ENCODE assay signal across 19 cellular contexts in genomic region chr2:46173636-46174253, GRCh38.
DNase-seq lines count a peak whose midpoint lies in the region; ATAC-seq, FAIRE-seq and TF ChIP-seq lines count a peak whose summit lies in the region.
"Had no signal": no experiment of that assay in that cellular context is flagged by ENCODE, and none has a peak within 500 bp of the region (broad histone marks: within the 10 kb centered on the region; RNA-seq: fewer than 3 reads in every experiment).

No MANE protein-coding gene starts in this region.

- intact Hi-C loops in kidney (cut with DNase I) = no loop called here

- H3K79me2 ChIP-seq in smooth muscle cell (ENCODE audit: low read depth) = no peaks in the 10 kb centered on the region

- H3K9me3 ChIP-seq in RWPE2 (ENCODE audit: severe bottlenecking) (no peaks in the 10 kb centered on the region), kidney (ENCODE audit: control insufficient read depth in 1 of 2, low read length in 2 of 2) (no peaks in the 10 kb centered on the region), smooth muscle cell (replicated peaks; ENCODE audit: low read depth) (no peaks in the 10 kb centered on the region), HAP-1 (no peaks in the 10 kb centered on the region)

- no peaks in the 10 kb centered on the region for H3K27me3 ChIP-seq in RWPE2 (ENCODE audit: insufficient read depth, poor library complexity, severe bottlenecking)
- H3K27me3 ChIP-seq in smooth muscle cell (ENCODE audit: low read depth) = no peaks in the 10 kb centered on the region
- no peaks in the 10 kb centered on the region for H3K27me3 ChIP-seq in HAP-1 (ENCODE audit: low read depth)

- DNase-seq in DMS53 (lab: John Stamatoyannopoulos, UW) (peak; percentile 51), RWPE2 (ENCODE audit: low spot score) (no peak), kidney (peak; percentile 36), smooth muscle cell (lab: John Stamatoyannopoulos, UW; ENCODE audit: unreplicated experiment) (no peak), DMS153 (lab: John Stamatoyannopoulos, UW) (no peak), HAP-1 (ENCODE audit: low spot score in 2 of 2) (no peak), NCI-H774 (lab: John Stamatoyannopoulos, UW) (no peak), DMS79 treated with DMSO at 0.1 percent for 48 hours (lab: John Stamatoyannopoulos, UW) (no peak)
- DNase-seq: COR-L47, DMS79, EL, KBM-7 had no signal

- H3K9ac ChIP-seq in kidney (ENCODE audit: low read length in 2 of 2) (no peak overlapping the region), smooth muscle cell (ENCODE audit: low read depth) (no peak overlapping the region)

- H3K36me3 ChIP-seq in RWPE2 (ENCODE audit: low read depth) = no peaks in the 10 kb centered on the region
- no peaks in the 10 kb centered on the region for H3K36me3 ChIP-seq in kidney (ENCODE audit: control insufficient read depth in 1 of 2, insufficient read depth in 2 of 2, low read length in 2 of 2)
- H3K36me3 ChIP-seq in smooth muscle cell (ENCODE audit: low read depth) = no peaks in the 10 kb centered on the region
- no peaks in the 10 kb centered on the region for H3K36me3 ChIP-seq in HAP-1 (replicated peaks)

- ATAC-seq in RWPE2 (ENCODE audit: low read depth) = no peak
- ATAC-seq: CD8-positive, alpha-beta T cell; HCT116 had no signal

- no peak overlapping the region for H3K4me2 ChIP-seq in smooth muscle cell

- in situ Hi-C loops in HAP-1 (cut with MboI; ENCODE audit: low sequenced_read_pairs) = no loop called here

- peaks cover 44% of the 10 kb centered on the region for H3F3A ChIP-seq in smooth muscle cell (ENCODE audit: low read depth)

- H4K20me1 ChIP-seq in smooth muscle cell (ENCODE audit: low read depth) = no peaks in the 10 kb centered on the region

- H2AFZ ChIP-seq in smooth muscle cell (ENCODE audit: low read depth) = no peak overlapping the region

- H3K27ac ChIP-seq in RWPE2 (ENCODE audit: poor library complexity, severe bottlenecking) (peak overlapping the region; percentile 97), kidney (ENCODE audit: low read depth in 2 of 2, low read length in 2 of 2) (no peak overlapping the region), smooth muscle cell (ENCODE audit: low read depth) (peak overlapping the region; percentile 54)
- H3K27ac ChIP-seq: HL-60 had no signal

- peaks cover 37% of the 10 kb centered on the region for H3K4me1 ChIP-seq in RWPE2 (ENCODE audit: insufficient read depth, poor library complexity, severe bottlenecking)
- peaks cover 0 to under 1% of the 10 kb centered on the region in 2 donors for H3K4me1 ChIP-seq in kidney (ENCODE audit: control insufficient read depth in 1 of 2, insufficient read depth in 1 of 2, low read depth in 1 of 2, low read length in 2 of 2)
- peaks cover 39% of the 10 kb centered on the region for H3K4me1 ChIP-seq in smooth muscle cell (ENCODE audit: low read depth)
- H3K4me1 ChIP-seq in HAP-1 = peaks cover 7% of the 10 kb centered on the region

- no peak for TF ChIP-seq CTCF in RWPE2 (IDR thresholded peaks at IDR 0.05; ENCODE audit: poor library complexity, severe bottlenecking)
- TF ChIP-seq CTCF in kidney (IDR thresholded peaks at IDR 0.05; ENCODE audit: borderline replicate concordance, extremely low read depth, insufficient read depth) = no peak
- TF ChIP-seq CTCF in smooth muscle cell (IDR thresholded peaks at IDR 0.05; ENCODE audit: borderline replicate concordance, insufficient read depth, poor library complexity, severe bottlenecking) = no peak

- no peak overlapping the region for H3K4me3 ChIP-seq in RWPE2 (ENCODE audit: severe bottlenecking)
- no peak overlapping the region for H3K4me3 ChIP-seq in kidney (ENCODE audit: low read length in 2 of 2)
- H3K4me3 ChIP-seq in smooth muscle cell = no peak overlapping the region
- no peak overlapping the region for H3K4me3 ChIP-seq in HAP-1

- no peak for FAIRE-seq in kidney (lab: Jason Lieb, UNC)
- FAIRE-seq: A204.1, G401.6, GM12892, H1 had no signal

- WGBS in smooth muscle cell (ENCODE audit: low lambda C conversion rate) = 70% methylated on average over 7 of the region's 7 CpGs

Comparison
In these comparisons a context has a peak if more than half of its experiments do, and no peak if none do; other contexts are left out.
1. DNase-seq: peak in DMS53 (single experiment) and kidney (single experiment); none in RWPE2 (single experiment), smooth muscle cell (single experiment), DMS153 (single experiment), HAP-1 (0 of 2), NCI-H774 (single experiment) and DMS79 treated with DMSO at 0.1 percent for 48 hours (single experiment).
2. H3K27ac ChIP-seq: peak in RWPE2 (single experiment) and smooth muscle cell (single experiment); none in kidney (0 of 2).